1 cellular context compared by ENCODE assay signal in the genomic region with DNA sequence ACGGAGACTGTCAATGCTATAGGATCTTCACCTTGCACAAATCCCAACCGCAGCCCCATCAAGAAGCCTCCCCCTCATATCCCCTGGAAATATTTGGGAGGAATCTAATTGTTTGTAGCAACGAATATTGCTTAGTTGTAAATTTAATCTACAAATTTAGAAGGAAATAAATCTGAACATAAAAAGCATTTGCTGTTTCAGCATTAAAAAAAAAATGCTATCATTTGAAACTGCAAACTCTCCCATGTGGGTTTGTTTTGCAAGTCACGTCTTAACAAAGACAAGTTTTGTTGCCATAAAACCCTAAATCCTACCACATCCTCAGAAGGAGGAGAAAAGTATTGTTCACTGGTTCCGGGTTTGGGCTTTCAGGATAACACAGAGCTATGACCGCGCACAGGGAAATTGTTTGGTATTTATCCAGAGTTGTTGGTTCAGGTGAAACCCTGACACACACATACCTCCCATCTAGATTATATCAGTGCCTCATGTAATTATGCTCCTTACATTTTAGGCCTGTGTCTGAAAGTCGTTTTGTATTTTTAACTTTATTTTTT.
TF ChIP-seq lines count a peak whose summit lies in the region.

No MANE protein-coding gene starts in this region.

TF ChIP-seq in WTC11, 78 proteins besides CTCF, POLR2A, EP300 and RAD21 (continued from another document):
- TF ChIP-seq, protein P1, sequence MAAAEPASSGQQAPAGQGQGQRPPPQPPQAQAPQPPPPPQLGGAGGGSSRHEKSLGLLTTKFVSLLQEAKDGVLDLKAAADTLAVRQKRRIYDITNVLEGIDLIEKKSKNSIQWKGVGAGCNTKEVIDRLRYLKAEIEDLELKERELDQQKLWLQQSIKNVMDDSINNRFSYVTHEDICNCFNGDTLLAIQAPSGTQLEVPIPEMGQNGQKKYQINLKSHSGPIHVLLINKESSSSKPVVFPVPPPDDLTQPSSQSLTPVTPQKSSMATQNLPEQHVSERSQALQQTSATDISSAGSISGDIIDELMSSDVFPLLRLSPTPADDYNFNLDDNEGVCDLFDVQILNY (CRISPR knock-in tag; IDR thresholded peaks at IDR 0.05): no peak
- TF ChIP-seq SMAD4 (CRISPR knock-in tag; IDR thresholded peaks at IDR 0.05) (no peak), TEAD1 (CRISPR knock-in tag; IDR thresholded peaks at IDR 0.05) (no peak), ZBTB21 (CRISPR knock-in tag; IDR thresholded peaks at IDR 0.05; ENCODE audit: borderline replicate concordance) (no peak), FOXP1 (CRISPR knock-in tag; IDR thresholded peaks at IDR 0.05; ENCODE audit: borderline replicate concordance) (no peak), ZNF219 (CRISPR knock-in tag; IDR thresholded peaks at IDR 0.05; ENCODE audit: borderline replicate concordance) (no peak), JUN (CRISPR knock-in tag; IDR thresholded peaks at IDR 0.05) (no peak), MLX (CRISPR knock-in tag; IDR thresholded peaks at IDR 0.05) (no peak), MYBL2 (CRISPR knock-in tag; IDR thresholded peaks at IDR 0.05) (no peak), RORB (CRISPR knock-in tag; IDR thresholded peaks at IDR 0.05) (no peak), PRDM15 (CRISPR knock-in tag; IDR thresholded peaks at IDR 0.05) (no peak), ESRRA (CRISPR knock-in tag; IDR thresholded peaks at IDR 0.05; ENCODE audit: borderline replicate concordance) (no peak)
- TF ChIP-seq, protein P2, sequence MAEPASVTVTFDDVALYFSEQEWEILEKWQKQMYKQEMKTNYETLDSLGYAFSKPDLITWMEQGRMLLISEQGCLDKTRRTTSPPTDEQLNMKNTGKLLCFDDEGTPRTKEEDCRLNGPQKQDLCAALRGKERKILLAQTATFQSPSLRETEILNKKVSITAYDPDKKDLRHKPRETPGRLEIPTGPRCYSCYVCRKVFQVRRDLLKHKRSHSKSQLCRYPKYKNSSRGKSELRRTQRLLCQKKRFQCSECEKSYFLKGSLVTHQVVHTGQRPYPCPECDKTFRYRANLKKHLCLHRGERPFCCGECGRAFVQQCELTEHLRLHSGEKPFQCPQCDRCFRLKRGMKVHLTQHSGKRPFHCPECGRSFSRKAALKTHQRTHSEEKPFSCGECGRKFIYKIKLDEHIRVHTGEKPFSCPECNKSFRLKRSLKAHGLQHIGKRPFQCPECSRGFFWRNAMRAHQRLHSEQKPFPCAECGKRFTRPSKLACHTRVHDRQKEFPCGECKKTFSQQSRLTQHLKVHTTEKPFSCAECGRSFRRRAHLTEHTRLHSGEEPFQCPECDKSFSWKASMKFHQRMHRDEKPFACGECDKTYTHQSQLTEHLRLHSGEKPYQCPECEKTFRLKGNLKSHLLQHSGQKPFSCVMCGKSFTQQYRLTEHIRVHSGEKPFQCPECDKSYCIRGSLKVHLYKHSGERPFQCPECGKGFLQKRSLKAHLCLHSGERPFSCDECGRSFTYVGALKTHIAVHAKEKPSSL (CRISPR knock-in tag; conservative IDR thresholded peaks at IDR 0.05): no peak
- TF ChIP-seq, protein P3, sequence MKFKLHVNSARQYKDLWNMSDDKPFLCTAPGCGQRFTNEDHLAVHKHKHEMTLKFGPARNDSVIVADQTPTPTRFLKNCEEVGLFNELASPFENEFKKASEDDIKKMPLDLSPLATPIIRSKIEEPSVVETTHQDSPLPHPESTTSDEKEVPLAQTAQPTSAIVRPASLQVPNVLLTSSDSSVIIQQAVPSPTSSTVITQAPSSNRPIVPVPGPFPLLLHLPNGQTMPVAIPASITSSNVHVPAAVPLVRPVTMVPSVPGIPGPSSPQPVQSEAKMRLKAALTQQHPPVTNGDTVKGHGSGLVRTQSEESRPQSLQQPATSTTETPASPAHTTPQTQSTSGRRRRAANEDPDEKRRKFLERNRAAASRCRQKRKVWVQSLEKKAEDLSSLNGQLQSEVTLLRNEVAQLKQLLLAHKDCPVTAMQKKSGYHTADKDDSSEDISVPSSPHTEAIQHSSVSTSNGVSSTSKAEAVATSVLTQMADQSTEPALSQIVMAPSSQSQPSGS (CRISPR knock-in tag; IDR thresholded peaks at IDR 0.05; ENCODE audit: borderline replicate concordance, low read depth): no peak
